ENCODE assay signal across 16 cellular contexts in genomic region chr21:10273196-10273595, GRCh38.
"Had no signal": no experiment of that assay in that cellular context is flagged by ENCODE, and none has a peak within 500 bp of the region (broad histone marks: within the 10 kb centered on the region; RNA-seq: fewer than 3 reads in every experiment).

No MANE protein-coding gene starts in this region.

- DNase-seq: activated gamma-delta T cell; activated T-cell treated with anti-CD3 and anti-CD28 coated beads for 4 hours; activated T-cell treated with anti-CD3 and anti-CD28 coated beads, Interleukin-2, amount 50 U/mL, for 48 hours; brain microvascular endothelial cell; Karpas-422; MM.1S; NCI-H1105; NCI-H1436; NCI-H1694 treated with DMSO at 0.1 percent for 48 hours; NCI-H2029 treated with DMSO at 0.1 percent for 48 hours; NCI-H510A treated with DMSO at 0.1 percent for 48 hours; Peyer's patch; SHP77; T-helper 9 cell had no signal

- H3K27ac ChIP-seq: brain microvascular endothelial cell, Peyer's patch, SJSA1 had no signal

- H3K36me3 ChIP-seq: brain microvascular endothelial cell, Peyer's patch, SJSA1 had no signal

- H3K4me1 ChIP-seq: Peyer's patch, SJSA1 had no signal

- H3K27me3 ChIP-seq: brain microvascular endothelial cell, Peyer's patch, SJSA1 had no signal

- FAIRE-seq: K562 had no signal

- H3K4me3 ChIP-seq: K562, Peyer's patch, SJSA1 had no signal
